27 cellular contexts compared by ENCODE assay signal in genomic region chr13:90746230-90746629, GRCh38.
"Had no signal": no experiment of that assay in that cellular context is flagged by ENCODE, and none has a peak within 500 bp of the region (broad histone marks: within the 10 kb centered on the region; RNA-seq: fewer than 3 reads in every experiment).

No MANE protein-coding gene starts in this region.

- ATAC-seq: activated naive CD4-positive, alpha-beta T cell treated with anti-CD3 and anti-CD28 coated beads, Interleukin-2, amount 50 U/mL, for 72 hours; activated naive CD8-positive, alpha-beta T cell treated with anti-CD3 and anti-CD28 coated beads, Interleukin-2, amount 50 U/mL, for 24 hours; activated T-cell treated with anti-CD3 and anti-CD28 coated beads, Interleukin-2, amount 50 U/mL, for 4 hours; K562; Panc1; Right ventricle myocardium inferior had no signal

- DNase-seq: activated B cell treated with CpG ODN at 0.5 μM for 24 hours; activated CD4-positive, alpha-beta memory T cell treated with anti-CD3 and anti-CD28 coated beads for 36 hours; activated CD4-positive, alpha-beta T cell treated with anti-CD3 and anti-CD28 coated beads for 1 hour; activated CD4-positive, alpha-beta T cell treated with anti-CD3 and anti-CD28 coated beads, Interleukin-2, amount 10 ng/mL, durations not matched to agents 7 days and 5 days; activated CD8-positive, alpha-beta memory T cell treated with anti-CD3 and anti-CD28 coated beads for 24 hours; activated effector memory CD4-positive, alpha-beta T cell treated with anti-CD3 and anti-CD28 coated beads, Interleukin-2, amount 50 U/mL, for 16 hours; activated naive CD4-positive, alpha-beta T cell treated with Interleukin-2 at 50 U/mL for 16 hours; activated naive CD8-positive, alpha-beta T cell treated with anti-CD3 and anti-CD28 coated beads, Interleukin-2, amount 50 U/mL, for 24 hours; activated T-cell treated with anti-CD3 and anti-CD28 coated beads, Interleukin-2, amount 50 U/mL, for 4 hours; amniotic stem cell; Kasumi-1; NCI-H1048; NCI-H146; NCI-H187 treated with DMSO at 0.1 percent for 48 hours; NCI-H2081 treated with DMSO at 0.1 percent for 48 hours; NCI-H2227 treated with DMSO at 0.1 percent for 48 hours; NCI-H446 treated with DMSO at 0.1 percent for 48 hours; NCI-H524 treated with DMSO at 0.1 percent for 48 hours; NCI-H748 treated with DMSO at 0.1 percent for 48 hours; RPMI8226; SJCRH30; SK-N-SH; T-helper 1 cell had no signal
